Comparison of ENCODE assay signal across 24 cellular contexts in genomic region chr18:47484068-47484467, GRCh38.
"Had no signal": no experiment of that assay in that cellular context is flagged by ENCODE, and none has a peak within 500 bp of the region (broad histone marks: within the 10 kb centered on the region; RNA-seq: fewer than 3 reads in every experiment).

No MANE protein-coding gene starts in this region.

- H3K4me2 ChIP-seq: neural progenitor cell had no signal

- H3K4me1 ChIP-seq: neural progenitor cell, parathyroid adenoma, psoas muscle, spleen, suprapubic skin, tibial artery, upper lobe of right lung had no signal

- H2AFZ ChIP-seq: neural progenitor cell, parathyroid adenoma had no signal

- H3K9me3 ChIP-seq: neutrophil, psoas muscle, spleen, suprapubic skin, thoracic aorta, tibial artery, upper lobe of right lung had no signal

- ATAC-seq: natural killer cell; psoas muscle; sciatic nerve; stimulated activated effector memory CD8-positive, alpha-beta T cell treated with anti-CD3 and anti-CD28 coated beads, Interleukin-12 subunit alpha, Interleukin-12 subunit beta, amount 100 ng/mL, for 72 hours; upper lobe of right lung had no signal

- H3K36me3 ChIP-seq: neural progenitor cell, neutrophil, spleen, suprapubic skin, thoracic aorta, tibial artery, upper lobe of right lung had no signal

- H3K27ac ChIP-seq: neural progenitor cell, neutrophil, parathyroid adenoma, psoas muscle, spleen, suprapubic skin, thoracic aorta, tibial artery, upper lobe of right lung had no signal

- H3K9ac ChIP-seq: neural progenitor cell, parathyroid adenoma had no signal

- H3K4me3 ChIP-seq: lung, neural progenitor cell, psoas muscle, spleen, suprapubic skin, thoracic aorta, tibial artery, upper lobe of right lung had no signal

- H3K79me2 ChIP-seq: parathyroid adenoma had no signal

- DNase-seq: hypothalamus; immature natural killer cell; kidney; mesendoderm; naive B cell; natural killer cell; nephron progenitor cell; occipital lobe; psoas muscle; small intestine; spleen; stimulated activated CD4-positive, alpha-beta T cell treated with anti-CD3 and anti-CD28 coated beads, Interleukin-4, amount 100 ng/mL, for 24 hours; stimulated activated naive CD4-positive, alpha-beta T cell; tibial artery; trophoblast cell; upper lobe of right lung had no signal

- H3K27me3 ChIP-seq: neural progenitor cell, tibial artery, upper lobe of right lung had no signal
